ENCODE assay signal across 14 cellular contexts in genomic region chr4:182255421-182256190, GRCh38. TPM values are rescaled to one million over a fixed set of nuclear protein-coding genes. Genes with fewer than 3 reads are reported as not detected.
"Had no signal": no experiment of that assay in that cellular context is flagged by ENCODE, and none has a peak within 500 bp of the region (broad histone marks: within the 10 kb centered on the region; RNA-seq: fewer than 3 reads in every experiment).

No MANE protein-coding gene starts in this region.

- DNase-seq: activated CD4-positive, alpha-beta memory T cell treated with anti-CD3 and anti-CD28 coated beads for 36 hours; activated gamma-delta T cell treated with Interleukin-2 at 50 U/mL for 16 hours; activated T-cell treated with anti-CD3 and anti-CD28 coated beads, Interleukin-2, amount 50 U/mL, for 72 hours; foreskin melanocyte; left ventricle myocardium inferior; mesenchymal stem cell; ovary; stimulated activated CD4-positive, alpha-beta T cell treated with anti-CD3 and anti-CD28 coated beads, Interleukin-4, amount 100 ng/mL, for 1 hour; stimulated activated naive CD8-positive, alpha-beta T cell treated with anti-CD3 and anti-CD28 coated beads, Interleukin-15, amount 100 ng/mL, for 72 hours; testis had no signal

- H3K9me3 ChIP-seq: ovary, testis had no signal

- FAIRE-seq: astrocyte, colon had no signal

- ATAC-seq: activated T-cell treated with anti-CD3 and anti-CD28 coated beads, Interleukin-2, amount 50 U/mL, for 72 hours; stimulated activated naive CD8-positive, alpha-beta T cell treated with anti-CD3 and anti-CD28 coated beads, Interleukin-15, amount 100 ng/mL, for 72 hours had no signal

- H3K36me3 ChIP-seq: cardiac muscle cell, left ventricle myocardium inferior, ovary had no signal

- H3K27me3 ChIP-seq: ovary, testis had no signal

- H3K4me3 ChIP-seq: cardiac muscle cell, left ventricle myocardium inferior, ovary, testis had no signal

- H3K27ac ChIP-seq: cardiac muscle cell, left ventricle myocardium inferior, ovary, testis had no signal

- H3K4me1 ChIP-seq: left ventricle myocardium inferior, testis had no signal

RNA-seq across cellular contexts. Expression of gene TENM3, which starts 12.4 kb away (rescaled TPM):
- total RNA-seq: activated CD4-positive, alpha-beta memory T cell treated with anti-CD3 and anti-CD28 coated beads for 36 hours; T-helper 2 cell treated with Interferon-gamma antibody and Interleukin-4, amounts not matched to agents 100 ng/mL and 5 ng/mL, for 36 hours had no signal
